In the genomic region with DNA sequence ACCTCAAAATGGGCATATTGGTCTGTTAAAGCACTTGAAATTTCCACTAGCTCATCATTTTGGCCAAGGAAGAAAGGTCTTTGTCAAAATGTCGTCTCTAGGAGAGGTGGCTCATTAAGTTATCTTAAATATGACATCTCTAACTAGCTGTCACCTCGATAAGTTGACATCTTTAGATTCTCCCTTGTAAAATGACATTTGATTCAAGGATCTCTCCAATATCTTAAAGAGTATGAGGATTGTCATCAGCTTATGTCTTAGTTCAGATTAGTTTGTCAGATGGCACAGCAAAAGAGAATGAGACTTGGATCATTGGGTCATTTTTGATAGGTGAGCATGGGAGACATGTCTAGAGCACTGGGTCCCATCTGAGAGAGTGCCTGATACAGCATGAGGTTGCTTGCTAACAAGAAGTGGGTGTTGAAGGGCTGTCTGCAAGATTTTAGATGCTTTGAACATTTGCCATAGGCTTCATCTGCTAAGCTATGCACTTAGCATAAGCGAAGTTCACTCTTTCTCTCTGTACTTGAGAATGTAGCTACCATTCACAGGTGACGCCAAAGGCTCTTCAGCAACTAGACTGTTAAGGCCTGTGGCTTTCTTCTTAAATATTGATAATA, we compare ENCODE assay signal across 22 cellular contexts. TPM values are rescaled to one million over a fixed set of nuclear protein-coding genes. Genes with fewer than 3 reads are reported as not detected.
DNase-seq lines count a peak whose midpoint lies in the region; TF ChIP-seq lines count a peak whose summit lies in the region.
"Had no signal": no experiment of that assay in that cellular context is flagged by ENCODE, and none has a peak within 500 bp of the region (broad histone marks: within the 10 kb centered on the region; RNA-seq: fewer than 3 reads in every experiment).

No MANE protein-coding gene starts in this region.

- no peak overlapping the region for H3K4me3 Mint-ChIP-seq in HFFc6

- H3K36me3 ChIP-seq in mesenchymal stem cell (ENCODE audit: control insufficient read depth in 1 of 2, insufficient read depth in 2 of 2, low read depth in 1 of 2, low read length in 2 of 2) (no peaks in the 10 kb centered on the region), skeletal muscle satellite cell (ENCODE audit: insufficient read depth, low read length) (no peaks in the 10 kb centered on the region)
- H3K36me3 ChIP-seq: SJSA1 had no signal

- peaks cover 7% of the 10 kb centered on the region; the same call in 1 of the 2 replicates for H3K36me3 Mint-ChIP-seq in HFFc6 (ENCODE audit: low read depth)

- H3K27ac ChIP-seq in angular gyrus (ENCODE audit: low read depth, low read length) (peak overlapping the region; percentile 62), mesenchymal stem cell (ENCODE audit: low read length, poor library complexity, severe bottlenecking) (no peak overlapping the region)
- H3K27ac ChIP-seq: HL-60 had no signal

- no peak overlapping the region for H3K4ac ChIP-seq in mesenchymal stem cell (ENCODE audit: low read depth in 1 of 2, low read length in 2 of 2)

- peak overlapping the region; percentile 71 for H3K9ac ChIP-seq in mesenchymal stem cell (ENCODE audit: low read length)
- no peak overlapping the region for H3K9ac ChIP-seq in skeletal muscle satellite cell (ENCODE audit: low read depth, low read length)

- H2BK120ac ChIP-seq in mesenchymal stem cell (ENCODE audit: low read depth, low read length), result no peak overlapping the region

- H2BK15ac ChIP-seq in mesenchymal stem cell (ENCODE audit: low read depth, poor library complexity, severe bottlenecking), result no peak overlapping the region

- TF ChIP-seq CTCF in HFFc6 (IDR thresholded peaks at IDR 0.05), result no peak

- no peak overlapping the region for H2BK12ac ChIP-seq in mesenchymal stem cell (ENCODE audit: low read length in 2 of 2)

- no peak overlapping the region for H4K91ac ChIP-seq in mesenchymal stem cell (ENCODE audit: low read length)

- no peak overlapping the region for H2AFZ ChIP-seq in mesenchymal stem cell (ENCODE audit: low read depth, low read length)

- H3K4me3 ChIP-seq in mesenchymal stem cell (ENCODE audit: insufficient read depth in 1 of 2, low read depth in 1 of 2, low read length in 2 of 2) (no peak overlapping the region), skeletal muscle satellite cell (ENCODE audit: low read length) (no peak overlapping the region)
- H3K4me3 ChIP-seq: SJSA1 had no signal

- no peak overlapping the region for H3K23ac ChIP-seq in mesenchymal stem cell (ENCODE audit: low read length in 2 of 2)

- DNase-seq in HFFc6, result no peak
- no peak for DNase-seq in mesenchymal stem cell
- no peak for DNase-seq in Kasumi-1 (lab: John Stamatoyannopoulos, UW)
- DNase-seq in NAMALWA (ENCODE audit: low spot score), result no peak
- DNase-seq in islet precursor cell, result no peak
- DNase-seq: ACHN, Calu3, DMS153, DND-41, H7, Karpas-422, MV-4-11, NCI-H1105 treated with DMSO at 0.1 percent for 48 hours, NCI-H146, NCI-H1930, NCI-H446, NCI-H524 treated with DMSO at 0.1 percent for 48 hours, NCI-H774 had no signal

- H3K9me3 Mint-ChIP-seq in HFFc6, result no peaks in the 10 kb centered on the region

- 100% methylated on average over 2 of the region's 4 CpGs for WGBS in mesenchymal stem cell

- no peaks in the 10 kb centered on the region for H3K9me3 ChIP-seq in mesenchymal stem cell (ENCODE audit: control insufficient read depth, low read length)
- no peaks in the 10 kb centered on the region for H3K9me3 ChIP-seq in skeletal muscle satellite cell (replicated peaks; ENCODE audit: low read length)
- H3K9me3 ChIP-seq: SJSA1 had no signal

- H3K27me3 ChIP-seq in mesenchymal stem cell (ENCODE audit: control insufficient read depth in 1 of 2, insufficient read depth in 1 of 2, low read length in 2 of 2) (no peaks in the 10 kb centered on the region), skeletal muscle satellite cell (ENCODE audit: control insufficient read depth, insufficient read depth, low read length) (no peaks in the 10 kb centered on the region)
- H3K27me3 ChIP-seq: SJSA1 had no signal

- H2BK5ac ChIP-seq in mesenchymal stem cell (ENCODE audit: low read depth, low read length, poor library complexity, severe bottlenecking), result no peak overlapping the region

- no peak overlapping the region for H3K18ac ChIP-seq in mesenchymal stem cell (ENCODE audit: low read depth in 1 of 2, low read length in 2 of 2)

- no peak overlapping the region for H3K14ac ChIP-seq in mesenchymal stem cell (ENCODE audit: low read length in 2 of 2)

- no peak overlapping the region for H2AK5ac ChIP-seq in mesenchymal stem cell (ENCODE audit: low read length, severe bottlenecking)

- peak overlapping the region; percentile 74 for H3K27ac Mint-ChIP-seq in HFFc6

- H3K79me1 ChIP-seq in mesenchymal stem cell (replicated peaks; ENCODE audit: low read length, poor library complexity, severe bottlenecking), result peaks cover 11% of the 10 kb centered on the region

- no peak overlapping the region for H4K8ac ChIP-seq in mesenchymal stem cell (ENCODE audit: low read length)

- H3K4me1 ChIP-seq in mesenchymal stem cell (ENCODE audit: control insufficient read depth, insufficient read depth, low read depth, low read length) (peaks cover 6% of the 10 kb centered on the region), skeletal muscle satellite cell (ENCODE audit: control insufficient read depth, insufficient read depth, low read length) (peaks cover 45% of the 10 kb centered on the region)

- H3K4me1 Mint-ChIP-seq in HFFc6 (ENCODE audit: low read depth), result peaks cover 64% of the 10 kb centered on the region

- H3K27me3 Mint-ChIP-seq in HFFc6 (ENCODE audit: insufficient read depth), result peaks cover 1% of the 10 kb centered on the region

- H3K4me2 ChIP-seq in mesenchymal stem cell (ENCODE audit: low read length, poor library complexity, severe bottlenecking) (no peak overlapping the region), skeletal muscle satellite cell (ENCODE audit: low read length) (peak overlapping the region; percentile 6)

RNA-seq across cellular contexts. Expression of a gene that starts 12.9 kb away (rescaled TPM):
- 10 to 100 TPM; 39.4 to 49.8 (median 43.8) TPM for total RNA-seq in HFFc6 (2021; fragmentation: NEBNext Ultra II Directional; extraction: Animal tissue kit (Norgen Biotek cat#: 25700))
- 57.5 TPM for polyA plus RNA-seq in mesenchymal stem cell (2013, experiment 1 of 2)
- 57.1 TPM for polyA plus RNA-seq in mesenchymal stem cell (2013, experiment 2 of 2)
- total RNA-seq in skeletal muscle satellite cell (2012; rRNA removed), result 43.2 and 49.2 TPM in 2 replicates
